ENCODE assay signal across 1 cellular context in the genomic region with DNA sequence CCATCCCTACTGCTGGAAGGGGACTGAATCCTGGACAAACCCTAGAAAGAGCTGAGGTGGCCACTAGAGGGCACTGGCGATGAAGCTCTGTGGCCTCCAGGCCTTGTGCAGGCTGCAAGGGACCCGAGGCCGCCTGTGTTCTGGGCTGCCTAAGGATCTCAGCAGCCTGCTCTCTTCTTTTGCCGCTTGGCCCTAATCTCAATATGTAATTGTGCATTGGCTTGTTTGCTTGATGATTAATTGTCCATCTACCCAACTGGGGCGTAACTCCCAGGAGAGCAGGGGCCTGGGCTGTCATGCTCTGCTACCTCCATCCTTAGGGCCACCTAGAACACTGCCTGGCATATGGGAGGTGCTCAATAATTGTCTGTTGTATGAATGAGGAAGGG.
TF ChIP-seq lines count a peak whose summit lies in the region.

No MANE protein-coding gene starts in this region.

TF ChIP-seq in GM12878, 131 proteins besides CTCF, POLR2A, EP300 and RAD21 (continued from another document):
- 0 out of 2 replicates have a peak, but pooled peaks have one; percentile 20 for TF ChIP-seq ZNF24 (IDR thresholded peaks at IDR 0.05)
- TF ChIP-seq GATAD2B (conservative IDR thresholded peaks at IDR 0.05; ENCODE audit: low read depth), result no peak
- peak; percentile 30; the same call in 1 of the 2 replicates for TF ChIP-seq RUNX3 (IDR thresholded peaks at IDR 0.05; ENCODE audit: low read length)
- TF ChIP-seq, protein P1, sequence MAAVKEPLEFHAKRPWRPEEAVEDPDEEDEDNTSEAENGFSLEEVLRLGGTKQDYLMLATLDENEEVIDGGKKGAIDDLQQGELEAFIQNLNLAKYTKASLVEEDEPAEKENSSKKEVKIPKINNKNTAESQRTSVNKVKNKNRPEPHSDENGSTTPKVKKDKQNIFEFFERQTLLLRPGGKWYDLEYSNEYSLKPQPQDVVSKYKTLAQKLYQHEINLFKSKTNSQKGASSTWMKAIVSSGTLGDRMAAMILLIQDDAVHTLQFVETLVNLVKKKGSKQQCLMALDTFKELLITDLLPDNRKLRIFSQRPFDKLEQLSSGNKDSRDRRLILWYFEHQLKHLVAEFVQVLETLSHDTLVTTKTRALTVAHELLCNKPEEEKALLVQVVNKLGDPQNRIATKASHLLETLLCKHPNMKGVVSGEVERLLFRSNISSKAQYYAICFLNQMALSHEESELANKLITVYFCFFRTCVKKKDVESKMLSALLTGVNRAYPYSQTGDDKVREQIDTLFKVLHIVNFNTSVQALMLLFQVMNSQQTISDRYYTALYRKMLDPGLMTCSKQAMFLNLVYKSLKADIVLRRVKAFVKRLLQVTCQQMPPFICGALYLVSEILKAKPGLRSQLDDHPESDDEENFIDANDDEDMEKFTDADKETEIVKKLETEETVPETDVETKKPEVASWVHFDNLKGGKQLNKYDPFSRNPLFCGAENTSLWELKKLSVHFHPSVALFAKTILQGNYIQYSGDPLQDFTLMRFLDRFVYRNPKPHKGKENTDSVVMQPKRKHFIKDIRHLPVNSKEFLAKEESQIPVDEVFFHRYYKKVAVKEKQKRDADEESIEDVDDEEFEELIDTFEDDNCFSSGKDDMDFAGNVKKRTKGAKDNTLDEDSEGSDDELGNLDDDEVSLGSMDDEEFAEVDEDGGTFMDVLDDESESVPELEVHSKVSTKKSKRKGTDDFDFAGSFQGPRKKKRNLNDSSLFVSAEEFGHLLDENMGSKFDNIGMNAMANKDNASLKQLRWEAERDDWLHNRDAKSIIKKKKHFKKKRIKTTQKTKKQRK (IDR thresholded peaks at IDR 0.05; ENCODE audit: low read depth, low read length), result no peak
- TF ChIP-seq, protein P2, sequence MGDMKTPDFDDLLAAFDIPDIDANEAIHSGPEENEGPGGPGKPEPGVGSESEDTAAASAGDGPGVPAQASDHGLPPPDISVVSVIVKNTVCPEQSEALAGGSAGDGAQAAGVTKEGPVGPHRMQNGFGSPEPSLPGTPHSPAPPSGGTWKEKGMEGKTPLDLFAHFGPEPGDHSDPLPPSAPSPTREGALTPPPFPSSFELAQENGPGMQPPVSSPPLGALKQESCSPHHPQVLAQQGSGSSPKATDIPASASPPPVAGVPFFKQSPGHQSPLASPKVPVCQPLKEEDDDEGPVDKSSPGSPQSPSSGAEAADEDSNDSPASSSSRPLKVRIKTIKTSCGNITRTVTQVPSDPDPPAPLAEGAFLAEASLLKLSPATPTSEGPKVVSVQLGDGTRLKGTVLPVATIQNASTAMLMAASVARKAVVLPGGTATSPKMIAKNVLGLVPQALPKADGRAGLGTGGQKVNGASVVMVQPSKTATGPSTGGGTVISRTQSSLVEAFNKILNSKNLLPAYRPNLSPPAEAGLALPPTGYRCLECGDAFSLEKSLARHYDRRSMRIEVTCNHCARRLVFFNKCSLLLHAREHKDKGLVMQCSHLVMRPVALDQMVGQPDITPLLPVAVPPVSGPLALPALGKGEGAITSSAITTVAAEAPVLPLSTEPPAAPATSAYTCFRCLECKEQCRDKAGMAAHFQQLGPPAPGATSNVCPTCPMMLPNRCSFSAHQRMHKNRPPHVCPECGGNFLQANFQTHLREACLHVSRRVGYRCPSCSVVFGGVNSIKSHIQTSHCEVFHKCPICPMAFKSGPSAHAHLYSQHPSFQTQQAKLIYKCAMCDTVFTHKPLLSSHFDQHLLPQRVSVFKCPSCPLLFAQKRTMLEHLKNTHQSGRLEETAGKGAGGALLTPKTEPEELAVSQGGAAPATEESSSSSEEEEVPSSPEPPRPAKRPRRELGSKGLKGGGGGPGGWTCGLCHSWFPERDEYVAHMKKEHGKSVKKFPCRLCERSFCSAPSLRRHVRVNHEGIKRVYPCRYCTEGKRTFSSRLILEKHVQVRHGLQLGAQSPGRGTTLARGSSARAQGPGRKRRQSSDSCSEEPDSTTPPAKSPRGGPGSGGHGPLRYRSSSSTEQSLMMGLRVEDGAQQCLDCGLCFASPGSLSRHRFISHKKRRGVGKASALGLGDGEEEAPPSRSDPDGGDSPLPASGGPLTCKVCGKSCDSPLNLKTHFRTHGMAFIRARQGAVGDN (IDR thresholded peaks at IDR 0.05), result no peak
- no peak for TF ChIP-seq ZNF207 (IDR thresholded peaks at IDR 0.05; ENCODE audit: borderline replicate concordance)
- no peak for TF ChIP-seq LARP7 (IDR thresholded peaks at IDR 0.05)
- no peak for TF ChIP-seq NFIC (IDR thresholded peaks at IDR 0.05; ENCODE audit: low read depth, low read length)
- peak; percentile 61; the same call in 1 of the 2 replicates for TF ChIP-seq PAX5 (IDR thresholded peaks at IDR 0.05; ENCODE audit: borderline replicate concordance, low read depth, low read length)
- TF ChIP-seq EZH2 (IDR thresholded peaks at IDR 0.05; ENCODE audit: borderline replicate concordance, control insufficient read depth, low read depth, low read length), result no peak
- TF ChIP-seq, protein P3, sequence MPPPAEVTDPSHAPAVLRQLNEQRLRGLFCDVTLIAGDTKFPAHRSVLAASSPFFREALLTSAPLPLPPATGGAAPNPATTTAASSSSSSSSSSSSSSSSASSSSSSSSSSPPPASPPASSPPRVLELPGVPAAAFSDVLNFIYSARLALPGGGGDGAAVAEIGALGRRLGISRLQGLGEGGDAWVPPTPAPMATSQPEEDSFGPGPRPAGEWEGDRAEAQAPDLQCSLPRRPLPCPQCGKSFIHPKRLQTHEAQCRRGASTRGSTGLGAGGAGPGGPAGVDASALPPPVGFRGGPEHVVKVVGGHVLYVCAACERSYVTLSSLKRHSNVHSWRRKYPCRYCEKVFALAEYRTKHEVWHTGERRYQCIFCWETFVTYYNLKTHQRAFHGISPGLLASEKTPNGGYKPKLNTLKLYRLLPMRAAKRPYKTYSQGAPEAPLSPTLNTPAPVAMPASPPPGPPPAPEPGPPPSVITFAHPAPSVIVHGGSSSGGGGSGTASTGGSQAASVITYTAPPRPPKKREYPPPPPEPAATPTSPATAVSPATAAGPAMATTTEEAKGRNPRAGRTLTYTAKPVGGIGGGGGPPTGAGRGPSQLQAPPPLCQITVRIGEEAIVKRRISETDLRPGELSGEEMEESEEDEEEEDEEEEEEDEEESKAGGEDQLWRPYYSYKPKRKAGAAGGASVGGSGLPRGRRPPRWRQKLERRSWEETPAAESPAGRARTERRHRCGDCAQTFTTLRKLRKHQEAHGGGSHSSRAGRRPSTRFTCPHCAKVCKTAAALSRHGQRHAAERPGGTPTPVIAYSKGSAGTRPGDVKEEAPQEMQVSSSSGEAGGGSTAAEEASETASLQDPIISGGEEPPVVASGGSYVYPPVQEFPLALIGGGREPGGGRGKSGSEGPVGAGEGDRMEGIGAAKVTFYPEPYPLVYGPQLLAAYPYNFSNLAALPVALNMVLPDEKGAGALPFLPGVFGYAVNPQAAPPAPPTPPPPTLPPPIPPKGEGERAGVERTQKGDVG (CRISPR knock-in tag; IDR thresholded peaks at IDR 0.05), result no peak
- no peak for TF ChIP-seq NFXL1 (IDR thresholded peaks at IDR 0.05; ENCODE audit: borderline replicate concordance)
- TF ChIP-seq NR2C2 (IDR thresholded peaks at IDR 0.05; ENCODE audit: borderline replicate concordance, control insufficient read depth, insufficient read length, low read depth), result no peak
- TF ChIP-seq SMAD5 (IDR thresholded peaks at IDR 0.05; ENCODE audit: low read depth), result no peak
- TF ChIP-seq SRF (IDR thresholded peaks at IDR 0.05; ENCODE audit: low read depth in 2 of 2, low read length in 2 of 2), result no peak
- TF ChIP-seq, protein P4, sequence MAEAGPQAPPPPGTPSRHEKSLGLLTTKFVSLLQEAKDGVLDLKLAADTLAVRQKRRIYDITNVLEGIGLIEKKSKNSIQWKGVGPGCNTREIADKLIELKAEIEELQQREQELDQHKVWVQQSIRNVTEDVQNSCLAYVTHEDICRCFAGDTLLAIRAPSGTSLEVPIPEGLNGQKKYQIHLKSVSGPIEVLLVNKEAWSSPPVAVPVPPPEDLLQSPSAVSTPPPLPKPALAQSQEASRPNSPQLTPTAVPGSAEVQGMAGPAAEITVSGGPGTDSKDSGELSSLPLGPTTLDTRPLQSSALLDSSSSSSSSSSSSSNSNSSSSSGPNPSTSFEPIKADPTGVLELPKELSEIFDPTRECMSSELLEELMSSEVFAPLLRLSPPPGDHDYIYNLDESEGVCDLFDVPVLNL (IDR thresholded peaks at IDR 0.05; ENCODE audit: low read depth, low read length), result no peak
- TF ChIP-seq, protein P5, sequence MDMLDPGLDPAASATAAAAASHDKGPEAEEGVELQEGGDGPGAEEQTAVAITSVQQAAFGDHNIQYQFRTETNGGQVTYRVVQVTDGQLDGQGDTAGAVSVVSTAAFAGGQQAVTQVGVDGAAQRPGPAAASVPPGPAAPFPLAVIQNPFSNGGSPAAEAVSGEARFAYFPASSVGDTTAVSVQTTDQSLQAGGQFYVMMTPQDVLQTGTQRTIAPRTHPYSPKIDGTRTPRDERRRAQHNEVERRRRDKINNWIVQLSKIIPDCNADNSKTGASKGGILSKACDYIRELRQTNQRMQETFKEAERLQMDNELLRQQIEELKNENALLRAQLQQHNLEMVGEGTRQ (IDR thresholded peaks at IDR 0.05; ENCODE audit: borderline replicate concordance, low read depth, low read length), result no peak
